Comparison of ENCODE assay signal across 22 cellular contexts in the genomic region with DNA sequence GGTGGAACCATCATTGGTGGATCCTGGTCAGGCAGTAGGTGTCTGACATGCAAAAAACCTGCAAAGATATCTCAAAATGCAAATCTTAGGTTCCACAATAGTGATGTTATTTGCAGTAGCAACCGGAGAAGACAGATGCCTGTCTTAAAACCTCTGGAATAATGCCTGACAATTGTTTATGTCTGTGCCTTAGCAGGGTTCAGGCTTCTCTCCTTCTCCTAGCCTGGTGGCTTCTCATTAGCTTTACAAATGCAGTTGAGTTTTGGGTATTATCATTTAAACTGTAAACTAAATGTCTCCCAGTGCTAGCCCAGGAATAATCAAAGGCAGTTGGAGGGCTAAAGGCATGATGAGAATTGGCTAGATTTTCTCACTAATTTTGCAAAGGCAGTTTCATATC.
"Had no signal": no experiment of that assay in that cellular context is flagged by ENCODE, and none has a peak within 500 bp of the region (broad histone marks: within the 10 kb centered on the region; RNA-seq: fewer than 3 reads in every experiment).

No MANE protein-coding gene starts in this region.

- H3K36me3 ChIP-seq: MG63, Peyer's patch, SJCRH30 had no signal

- DNase-seq: IMR-90, Karpas-422, KG1, MG63, NCI-H1092 treated with DMSO at 0.1 percent for 48 hours, NCI-H1436, NCI-H187 treated with DMSO at 0.1 percent for 48 hours, NCI-H2029 treated with DMSO at 0.1 percent for 48 hours, NCI-H2227 treated with DMSO at 0.1 percent for 48 hours, NCI-H524 treated with DMSO at 0.1 percent for 48 hours, NCI-H69, NCI-H774, OCI-M1, PC-9, Peyer's patch, SHP77 treated with DMSO at 0.1 percent for 48 hours, SJCRH30, T-helper 1 cell had no signal

- H3K27ac ChIP-seq: HL-60, PC-9, Peyer's patch, SJCRH30 had no signal

- H3K27me3 ChIP-seq: MG63, Peyer's patch, SJCRH30 had no signal

- H2AFZ ChIP-seq: PC-9 had no signal

- H3K4me3 ChIP-seq: MG63, PC-9, Peyer's patch, SJCRH30 had no signal

- ATAC-seq: HepG2, Right ventricle myocardium inferior, SK-N-SH treated with all-trans-retinoic acid at 6 μM for 48 hours had no signal

- H3K4me1 ChIP-seq: Peyer's patch, SJCRH30 had no signal

- H3K4me2 ChIP-seq: PC-9 had no signal

- H3K9me3 ChIP-seq: MG63, Peyer's patch, SJCRH30 had no signal
